In the genomic region with DNA sequence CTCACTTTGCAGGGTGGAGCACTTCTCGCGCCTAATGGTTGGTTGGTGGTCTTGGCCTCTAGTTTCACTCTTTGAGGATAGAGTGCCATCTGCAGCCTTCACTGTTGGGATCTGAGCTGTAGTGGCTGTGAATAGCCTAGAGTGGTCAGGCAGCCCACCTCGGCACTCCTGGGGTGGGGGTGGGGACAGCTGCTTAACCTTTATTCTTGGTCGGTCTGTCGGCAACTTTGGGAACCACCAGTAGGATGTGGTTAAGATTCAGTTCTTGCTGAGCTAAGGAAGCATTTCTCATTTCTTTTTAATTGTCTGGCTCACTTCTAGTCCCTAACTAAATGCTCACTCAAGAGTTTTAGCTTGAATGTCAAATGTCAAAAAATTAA, we compare ENCODE assay signal across 12 cellular contexts. TPM values are rescaled to one million over a fixed set of nuclear protein-coding genes. Genes with fewer than 3 reads are reported as not detected.
DNase-seq lines count a peak whose midpoint lies in the region; ATAC-seq and TF ChIP-seq lines count a peak whose summit lies in the region.
"Had no signal": no experiment of that assay in that cellular context is flagged by ENCODE, and none has a peak within 500 bp of the region (broad histone marks: within the 10 kb centered on the region; RNA-seq: fewer than 3 reads in every experiment).

No MANE protein-coding gene starts in this region.

- DNase-seq in activated CD4-positive, alpha-beta T cell treated with anti-CD3 and anti-CD28 coated beads, Interleukin-2, amount 10 ng/mL, durations not matched to agents 7 days and 5 days = peak; percentile 22
- DNase-seq in activated CD4-positive, alpha-beta T cell treated with anti-CD3 and anti-CD28 coated beads for 4 hours = no peak
- DNase-seq in activated T-helper 2 cell treated with anti-CD3 and anti-CD28 coated beads, Interferon-gamma antibody, Interleukin-2, Interleukin-4, amounts not matched to agents 10 μg/mL and 5 μg/mL and 100 μg/mL, durations not matched to agents 14 hours and 24 hours and 36 hours (ENCODE audit: low spot score) = no peak
- no peak for DNase-seq in natural killer cell treated with Interleukin-12 subunit alpha and Interleukin-12 subunit beta and Interleukin-15 and Interleukin-18, amount 100 ng/mL, for 72 hours (ENCODE audit: low spot score)
- DNase-seq in foreskin keratinocyte = no peak
- DNase-seq in psoas muscle = no peak
- DNase-seq: DMS153, occipital lobe had no signal

- H3K27ac ChIP-seq in foreskin keratinocyte = no peak overlapping the region
- no peak overlapping the region for H3K27ac ChIP-seq in psoas muscle
- H3K27ac ChIP-seq: coronary artery had no signal

- peak overlapping the region; percentile 83 for H3K27ac Mint-ChIP-seq in activated CD4-positive, alpha-beta T cell treated with anti-CD3 and anti-CD28 coated beads, Interleukin-2, amount 10 ng/mL, durations not matched to agents 7 days and 5 days
- H3K27ac Mint-ChIP-seq in IgD-negative memory B cell = peak overlapping the region; percentile 28 to 86 (median 31)
- H3K27ac Mint-ChIP-seq in activated T-helper 2 cell treated with anti-CD3 and anti-CD28 coated beads, Interferon-gamma antibody, Interleukin-2, Interleukin-4, amounts not matched to agents 10 μg/mL and 5 μg/mL and 100 μg/mL, durations not matched to agents 14 hours and 24 hours and 36 hours = peak overlapping the region; percentile 91
- peak overlapping the region; percentile 60 to 82 for H3K27ac Mint-ChIP-seq in natural killer cell treated with Interleukin-12 subunit alpha and Interleukin-12 subunit beta and Interleukin-15 and Interleukin-18, amount 100 ng/mL, for 72 hours

- no peak overlapping the region for H3K4me3 Mint-ChIP-seq in activated CD4-positive, alpha-beta T cell treated with anti-CD3 and anti-CD28 coated beads, Interleukin-2, amount 10 ng/mL, durations not matched to agents 7 days and 5 days
- H3K4me3 Mint-ChIP-seq in IgD-negative memory B cell = no peak overlapping the region
- H3K4me3 Mint-ChIP-seq in activated T-helper 2 cell treated with anti-CD3 and anti-CD28 coated beads, Interferon-gamma antibody, Interleukin-2, Interleukin-4, amounts not matched to agents 10 μg/mL and 5 μg/mL and 100 μg/mL, durations not matched to agents 14 hours and 24 hours and 36 hours (ENCODE audit: low read depth) = peak overlapping the region; percentile 49
- peak overlapping the region; percentile 69 for H3K4me3 Mint-ChIP-seq in natural killer cell treated with Interleukin-12 subunit alpha and Interleukin-12 subunit beta and Interleukin-15 and Interleukin-18, amount 100 ng/mL, for 72 hours

- TF ChIP-seq CTCF in foreskin keratinocyte (conservative IDR thresholded peaks at IDR 0.05) = no peak
- no peak for TF ChIP-seq CTCF in psoas muscle (IDR thresholded peaks at IDR 0.05)

- no peaks in the 10 kb centered on the region for H3K4me1 ChIP-seq in foreskin keratinocyte
- H3K4me1 ChIP-seq in psoas muscle = peaks cover 2% of the 10 kb centered on the region

- peaks cover 57% of the 10 kb centered on the region for H3K36me3 Mint-ChIP-seq in activated CD4-positive, alpha-beta T cell treated with anti-CD3 and anti-CD28 coated beads, Interleukin-2, amount 10 ng/mL, durations not matched to agents 7 days and 5 days (ENCODE audit: low read depth)
- peaks cover 5% of the 10 kb centered on the region for H3K36me3 Mint-ChIP-seq in IgD-negative memory B cell
- peaks cover 72% of the 10 kb centered on the region for H3K36me3 Mint-ChIP-seq in activated T-helper 2 cell treated with anti-CD3 and anti-CD28 coated beads, Interferon-gamma antibody, Interleukin-2, Interleukin-4, amounts not matched to agents 10 μg/mL and 5 μg/mL and 100 μg/mL, durations not matched to agents 14 hours and 24 hours and 36 hours (ENCODE audit: low read depth)
- H3K36me3 Mint-ChIP-seq in natural killer cell treated with Interleukin-12 subunit alpha and Interleukin-12 subunit beta and Interleukin-15 and Interleukin-18, amount 100 ng/mL, for 72 hours = peaks cover 39% of the 10 kb centered on the region

- 77 to 82% (median 78%) methylated on average over 5 of the region's 5 CpGs for WGBS in psoas muscle, 3 donors

- H3K4me3 ChIP-seq in psoas muscle = no peak overlapping the region
- H3K4me3 ChIP-seq: coronary artery, spleen had no signal

- CTCF ChIA-PET in activated CD4-positive, alpha-beta T cell treated with anti-CD3 and anti-CD28 coated beads, Interleukin-2, amount 10 ng/mL, durations not matched to agents 7 days and 5 days (lab: Charles Lee) = interaction anchor here (0.8 to 4.8 kb wide), 11 partner anchors 8 to 145 kb away, joined by 3 to 26 read pairs (median 4); partner anchors contain the start of gene TMBIM6

- H3K9me3 ChIP-seq in psoas muscle = no peaks in the 10 kb centered on the region
- H3K9me3 ChIP-seq: spleen had no signal

- H3K27me3 Mint-ChIP-seq in activated CD4-positive, alpha-beta T cell treated with anti-CD3 and anti-CD28 coated beads, Interleukin-2, amount 10 ng/mL, durations not matched to agents 7 days and 5 days = no peaks in the 10 kb centered on the region
- H3K27me3 Mint-ChIP-seq in IgD-negative memory B cell = no peaks in the 10 kb centered on the region
- H3K27me3 Mint-ChIP-seq in activated T-helper 2 cell treated with anti-CD3 and anti-CD28 coated beads, Interferon-gamma antibody, Interleukin-2, Interleukin-4, amounts not matched to agents 10 μg/mL and 5 μg/mL and 100 μg/mL, durations not matched to agents 14 hours and 24 hours and 36 hours (ENCODE audit: low read depth) = no peaks in the 10 kb centered on the region
- H3K27me3 Mint-ChIP-seq in natural killer cell treated with Interleukin-12 subunit alpha and Interleukin-12 subunit beta and Interleukin-15 and Interleukin-18, amount 100 ng/mL, for 72 hours = no peaks in the 10 kb centered on the region

- POLR2A ChIA-PET in activated CD4-positive, alpha-beta T cell treated with anti-CD3 and anti-CD28 coated beads, Interleukin-2, amount 10 ng/mL, durations not matched to agents 7 days and 5 days (lab: Charles Lee) = interaction anchor here (0.6 to 1.0 kb wide), 3 partner anchors 21 to 81 kb away, joined by 4 to 8 read pairs (median 5); partner anchors contain the start of genes BCDIN3D, NCKAP5L and TMBIM6

- peak; percentile 59 to 64 for ATAC-seq in natural killer cell treated with Interleukin-12 subunit alpha and Interleukin-12 subunit beta and Interleukin-15 and Interleukin-18, amount 100 ng/mL, for 72 hours
- ATAC-seq in GM21447 (IDR thresholded peaks at IDR 0.05; ENCODE audit: unreplicated experiment) (no peak), foreskin keratinocyte (no peak), psoas muscle (no peak)

- H3K9me3 Mint-ChIP-seq in activated CD4-positive, alpha-beta T cell treated with anti-CD3 and anti-CD28 coated beads, Interleukin-2, amount 10 ng/mL, durations not matched to agents 7 days and 5 days = no peaks in the 10 kb centered on the region
- no peaks in the 10 kb centered on the region for H3K9me3 Mint-ChIP-seq in IgD-negative memory B cell
- H3K9me3 Mint-ChIP-seq in activated T-helper 2 cell treated with anti-CD3 and anti-CD28 coated beads, Interferon-gamma antibody, Interleukin-2, Interleukin-4, amounts not matched to agents 10 μg/mL and 5 μg/mL and 100 μg/mL, durations not matched to agents 14 hours and 24 hours and 36 hours = no peaks in the 10 kb centered on the region
- no peaks in the 10 kb centered on the region for H3K9me3 Mint-ChIP-seq in natural killer cell treated with Interleukin-12 subunit alpha and Interleukin-12 subunit beta and Interleukin-15 and Interleukin-18, amount 100 ng/mL, for 72 hours

- intact Hi-C loops in activated T-helper 2 cell treated with anti-CD3 and anti-CD28 coated beads, Interferon-gamma antibody, Interleukin-2, Interleukin-4, amounts not matched to agents 10 μg/mL and 5 μg/mL and 100 μg/mL, durations not matched to agents 14 hours and 24 hours and 36 hours (cut with micrococcal nuclease) = loop anchor here (1.0 to 5.0 kb wide), 4 partner anchors 12 to 125 kb away; partner anchors contain the start of genes BCDIN3D and TMBIM6
- intact Hi-C loops in psoas muscle (cut with DNase I) = no loop called here

- peaks cover 24 to 78% of the 10 kb centered on the region in 2 donors for H3K36me3 ChIP-seq in psoas muscle (ENCODE audit: insufficient read depth in 1 of 2, low read depth in 1 of 2)

- H3K27me3 ChIP-seq in foreskin keratinocyte = no peaks in the 10 kb centered on the region
- no peaks in the 10 kb centered on the region for H3K27me3 ChIP-seq in psoas muscle (ENCODE audit: insufficient read depth in 3 of 3, low read length in 2 of 3)
- H3K27me3 ChIP-seq: spleen had no signal

- H3K4me1 Mint-ChIP-seq in activated CD4-positive, alpha-beta T cell treated with anti-CD3 and anti-CD28 coated beads, Interleukin-2, amount 10 ng/mL, durations not matched to agents 7 days and 5 days = peaks cover 52% of the 10 kb centered on the region
- peaks cover 8 to 26% (median 20%) of the 10 kb centered on the region in 3 donors for H3K4me1 Mint-ChIP-seq in IgD-negative memory B cell
- H3K4me1 Mint-ChIP-seq in activated T-helper 2 cell treated with anti-CD3 and anti-CD28 coated beads, Interferon-gamma antibody, Interleukin-2, Interleukin-4, amounts not matched to agents 10 μg/mL and 5 μg/mL and 100 μg/mL, durations not matched to agents 14 hours and 24 hours and 36 hours (ENCODE audit: low read depth) = peaks cover 53% of the 10 kb centered on the region
- H3K4me1 Mint-ChIP-seq in natural killer cell treated with Interleukin-12 subunit alpha and Interleukin-12 subunit beta and Interleukin-15 and Interleukin-18, amount 100 ng/mL, for 72 hours (ENCODE audit: low read depth in 2 of 2) = peaks cover 34 to 44% of the 10 kb centered on the region in 2 donors

RNA-seq across cellular contexts. Expression of gene TMBIM6, which starts 21.1 kb away (rescaled TPM):
- total RNA-seq in activated CD4-positive, alpha-beta T cell treated with anti-CD3 and anti-CD28 coated beads, Interleukin-2, amount 10 ng/mL, durations not matched to agents 7 days and 5 days = 100 to 1,000 TPM; 426 to 442 TPM
- polyA plus RNA-seq in IgD-negative memory B cell (710 TPM), foreskin keratinocyte (306 and 343 TPM in 2 replicates), psoas muscle (100 to 1,000 TPM; 164 to 317 (median 250) TPM)
- total RNA-seq in activated T-helper 2 cell treated with anti-CD3 and anti-CD28 coated beads, Interferon-gamma antibody, Interleukin-2, Interleukin-4, amounts not matched to agents 10 μg/mL and 5 μg/mL and 100 μg/mL, durations not matched to agents 14 hours and 24 hours and 36 hours = 405 and 431 TPM in 2 replicates
- total RNA-seq in natural killer cell treated with Interleukin-12 subunit alpha and Interleukin-12 subunit beta and Interleukin-15 and Interleukin-18, amount 100 ng/mL, for 72 hours = 100 to 1,000 TPM; 357 to 452 TPM
- total RNA-seq in foreskin keratinocyte (391 and 403 TPM in 2 replicates), psoas muscle (100 to 1,000 TPM; 171 to 256 (median 241) TPM)

RNA-seq across cellular contexts. Expression of gene FMNL3, which starts 55.3 kb away (rescaled TPM):
- 10 to 100 TPM; 37.4 to 38.2 TPM for total RNA-seq in activated CD4-positive, alpha-beta T cell treated with anti-CD3 and anti-CD28 coated beads, Interleukin-2, amount 10 ng/mL, durations not matched to agents 7 days and 5 days
- polyA plus RNA-seq in IgD-negative memory B cell (5.6 TPM), foreskin keratinocyte (3.8 and 4.2 TPM in 2 replicates), psoas muscle (1 to 10 TPM; 1.5 to 3.2 (median 1.8) TPM)
- total RNA-seq in activated T-helper 2 cell treated with anti-CD3 and anti-CD28 coated beads, Interferon-gamma antibody, Interleukin-2, Interleukin-4, amounts not matched to agents 10 μg/mL and 5 μg/mL and 100 μg/mL, durations not matched to agents 14 hours and 24 hours and 36 hours = 36.2 and 38.0 TPM in 2 replicates
- total RNA-seq in natural killer cell treated with Interleukin-12 subunit alpha and Interleukin-12 subunit beta and Interleukin-15 and Interleukin-18, amount 100 ng/mL, for 72 hours = 100 to 1,000 TPM in 1 of 2 donors, 10 to 100 TPM in 1; 86.9 to 123 TPM
- total RNA-seq in foreskin keratinocyte (9.5 and 10.6 TPM in 2 replicates), psoas muscle (10 to 100 TPM in 1 of 4 donors, 1 to 10 TPM in 3; 5.5 to 11.3 (median 7.8) TPM)

Comparison
In these comparisons a context has a peak if more than half of its experiments do, and no peak if none do; other contexts are left out.
1. H3K27ac Mint-ChIP-seq: peak in every context shown above with its lines; median percentile 91 in activated T-helper 2 cell treated with anti-CD3 and anti-CD28 coated beads, Interferon-gamma antibody, Interleukin-2, Interleukin-4, amounts not matched to agents 10 μg/mL and 5 μg/mL and 100 μg/mL, durations not matched to agents 14 hours and 24 hours and 36 hours; 83 in activated CD4-positive, alpha-beta T cell treated with anti-CD3 and anti-CD28 coated beads, Interleukin-2, amount 10 ng/mL, durations not matched to agents 7 days and 5 days; 71 in natural killer cell treated with Interleukin-12 subunit alpha and Interleukin-12 subunit beta and Interleukin-15 and Interleukin-18, amount 100 ng/mL, for 72 hours; 31 in IgD-negative memory B cell.
2. H3K4me3 Mint-ChIP-seq: peak in activated T-helper 2 cell treated with anti-CD3 and anti-CD28 coated beads, Interferon-gamma antibody, Interleukin-2, Interleukin-4, amounts not matched to agents 10 μg/mL and 5 μg/mL and 100 μg/mL, durations not matched to agents 14 hours and 24 hours and 36 hours (single experiment) and natural killer cell treated with Interleukin-12 subunit alpha and Interleukin-12 subunit beta and Interleukin-15 and Interleukin-18, amount 100 ng/mL, for 72 hours (single experiment); none in activated CD4-positive, alpha-beta T cell treated with anti-CD3 and anti-CD28 coated beads, Interleukin-2, amount 10 ng/mL, durations not matched to agents 7 days and 5 days (single experiment) and IgD-negative memory B cell (0 of 4).
3. ATAC-seq: peak in natural killer cell treated with Interleukin-12 subunit alpha and Interleukin-12 subunit beta and Interleukin-15 and Interleukin-18, amount 100 ng/mL, for 72 hours (2 of 2); none in GM21447 (single experiment), foreskin keratinocyte (single experiment) and psoas muscle (0 of 4).